19 cellular contexts compared by ENCODE assay signal in the genomic region with DNA sequence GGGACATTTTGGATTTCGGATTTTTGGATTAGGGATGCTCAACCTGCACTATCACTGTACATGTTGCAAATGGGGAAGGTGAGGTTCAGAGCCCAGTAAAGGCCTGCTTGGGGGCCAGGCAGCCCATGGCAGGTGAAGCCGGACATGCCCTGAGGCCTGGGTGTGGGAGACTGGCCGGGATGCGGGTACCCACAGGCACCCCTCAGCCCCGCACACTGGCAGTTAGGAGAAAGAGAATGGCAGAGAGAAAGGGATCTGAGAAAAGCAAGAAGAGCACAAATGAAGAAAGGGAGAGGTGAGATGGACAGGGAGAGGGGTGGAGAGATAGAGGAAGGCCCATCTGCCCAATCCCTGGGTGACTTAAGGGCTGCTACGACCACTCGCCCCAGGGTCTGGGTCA. TPM values are rescaled to one million over a fixed set of nuclear protein-coding genes. Genes with fewer than 3 reads are reported as not detected.
DNase-seq lines count a peak whose midpoint lies in the region; ATAC-seq, FAIRE-seq and TF ChIP-seq lines count a peak whose summit lies in the region.
"Had no signal": no experiment of that assay in that cellular context is flagged by ENCODE, and none has a peak within 500 bp of the region (broad histone marks: within the 10 kb centered on the region; RNA-seq: fewer than 3 reads in every experiment).

No MANE protein-coding gene starts in this region.

- intact Hi-C loops in Panc1 (cut with micrococcal nuclease; ENCODE audit: unreplicated experiment): no loop called here

- no peaks in the 10 kb centered on the region for H3K79me2 ChIP-seq in hepatocyte

- H3K9me3 ChIP-seq in A549 (no peaks in the 10 kb centered on the region), Panc1 (ENCODE audit: control insufficient read depth, insufficient read depth, low read depth, low read length) (no peaks in the 10 kb centered on the region), hepatocyte (ENCODE audit: low read depth) (no peaks in the 10 kb centered on the region), small intestine (ENCODE audit: control insufficient read depth, low read depth) (no peaks in the 10 kb centered on the region)
- H3K9me3 ChIP-seq: MG63 had no signal

- H3K27me3 ChIP-seq in Panc1 (ENCODE audit: control insufficient read depth, insufficient read depth, low read length) (no peaks in the 10 kb centered on the region), hepatocyte (no peaks in the 10 kb centered on the region), rectal smooth muscle tissue (ENCODE audit: control insufficient read depth, insufficient read depth, low read length) (no peaks in the 10 kb centered on the region), small intestine (ENCODE audit: control insufficient read depth in 2 of 2, insufficient read depth in 2 of 2, low read length in 2 of 2) (no peaks in the 10 kb centered on the region)
- H3K27me3 ChIP-seq: MG63 had no signal

- no peaks in the 10 kb centered on the region for H4K20me1 ChIP-seq in hepatocyte (ENCODE audit: insufficient read depth, poor library complexity, severe bottlenecking)

- POLR2A ChIA-PET in A549 (lab: Yijun Ruan, JAX): no interaction called here
- POLR2A ChIA-PET in Panc1 (lab: Charles Lee): no interaction called here

- H3K4me3 ChIP-seq in A549 (no peak overlapping the region), Panc1 (ENCODE audit: low read depth in 2 of 2, low read length in 2 of 2) (no peak overlapping the region), hepatocyte (no peak overlapping the region), rectal smooth muscle tissue (ENCODE audit: low read length) (no peak overlapping the region), small intestine (ENCODE audit: low read depth in 1 of 2, low read length in 2 of 2) (no peak overlapping the region)
- H3K4me3 ChIP-seq: MG63 had no signal

- no peak overlapping the region for H2AFZ ChIP-seq in hepatocyte

- no peaks in the 10 kb centered on the region for H3K9me2 ChIP-seq in hepatocyte (replicated peaks; ENCODE audit: insufficient read depth)

- no peak overlapping the region for H3K9ac ChIP-seq in rectal smooth muscle tissue (ENCODE audit: low read length)
- H3K9ac ChIP-seq: KMS-11 had no signal

- H3K4me2 ChIP-seq in A549 (peak overlapping the region; percentile 72; the same call in 2 of the 3 replicates), hepatocyte (no peak overlapping the region)

- H3K27ac ChIP-seq in A549 (peak overlapping the region; percentile 37 to 88; a peak in 5 of 6 replicates), Panc1 (ENCODE audit: low read length) (peak overlapping the region; percentile 79), hepatocyte (peak overlapping the region; percentile 83), rectal smooth muscle tissue (ENCODE audit: low read depth, low read length) (peak overlapping the region; percentile 78), small intestine (ENCODE audit: low read depth in 1 of 2, low read length in 1 of 2) (no peak overlapping the region)
- H3K27ac ChIP-seq: KMS-11 had no signal

- TF ChIP-seq RAD21 in A549 (conservative IDR thresholded peaks at IDR 0.05 in 1 of 2, IDR thresholded peaks at IDR 0.05 in 1 of 2): no peak

- ATAC-seq in A549: peak; percentile 45 to 63; a peak in 5 of 6 replicates
- ATAC-seq in Panc1: 0 out of 2 replicates have a peak, but pooled peaks have one; percentile 26
- no peak for ATAC-seq in HG03280 (IDR thresholded peaks at IDR 0.05; ENCODE audit: unreplicated experiment)

- TF ChIP-seq POLR2A in A549 (IDR thresholded peaks at IDR 0.05; ENCODE audit: low read length): no peak
- TF ChIP-seq POLR2A in GM12892 (IDR thresholded peaks at IDR 0.05; ENCODE audit: low read depth, low read length): no peak

- in situ Hi-C loops in Panc1 (cut with HindIII; ENCODE audit: low pct_unique_long_range_greater_than_20kb, low sequenced_read_pairs): no loop called here

- H3K36me3 ChIP-seq in Panc1 (ENCODE audit: control insufficient read depth, insufficient read depth, low read length) (no peaks in the 10 kb centered on the region), hepatocyte (replicated peaks; ENCODE audit: insufficient read depth, low read depth) (no peaks in the 10 kb centered on the region), rectal smooth muscle tissue (ENCODE audit: control insufficient read depth, insufficient read depth, low read length) (no peaks in the 10 kb centered on the region), small intestine (ENCODE audit: control insufficient read depth in 2 of 2, insufficient read depth in 2 of 2, low read length in 2 of 2) (no peaks in the 10 kb centered on the region)
- H3K36me3 ChIP-seq: MG63 had no signal

- no TSS peak for BruUV-seq in Panc1 (replicated peaks; lab: Mats Ljungman, UMichigan)

- FAIRE-seq in A549 (lab: Jason Lieb, UNC) (no peak), small intestine (lab: Jason Lieb, UNC) (no peak), GM12892 (lab: Jason Lieb, UNC) (no peak)
- FAIRE-seq: GM18507, GM19239 had no signal

- H3K4me1 ChIP-seq in A549: peaks cover 34% of the 10 kb centered on the region
- H3K4me1 ChIP-seq in Panc1 (ENCODE audit: control insufficient read depth, insufficient read depth, low read length): peaks cover 9% of the 10 kb centered on the region
- H3K4me1 ChIP-seq in hepatocyte (ENCODE audit: insufficient read depth): peaks cover 11% of the 10 kb centered on the region
- H3K4me1 ChIP-seq in rectal smooth muscle tissue (ENCODE audit: control insufficient read depth, insufficient read depth, low read length): peaks cover 8% of the 10 kb centered on the region
- H3K4me1 ChIP-seq in small intestine (ENCODE audit: control insufficient read depth in 2 of 2, insufficient read depth in 1 of 2, low read depth in 1 of 2, low read length in 1 of 2): no peaks in the 10 kb centered on the region

- WGBS in A549 (ENCODE audit: missing lambda C conversion rate): 95% methylated on average over 7 of the region's 7 CpGs
- WGBS in hepatocyte (ENCODE audit: low lambda C conversion rate, missing lambda C conversion rate): 98% methylated on average over 7 of the region's 7 CpGs
- WGBS in small intestine, 3 donors: 95 to 97% (median 96%) methylated on average over 7 of the region's 7 CpGs

- no peak for TF ChIP-seq CTCF in A549 (IDR thresholded peaks at IDR 0.05)
- no peak for TF ChIP-seq CTCF in Panc1 (IDR thresholded peaks at IDR 0.05)
- TF ChIP-seq CTCF in hepatocyte (IDR thresholded peaks at IDR 0.05; ENCODE audit: poor library complexity): no peak

- DNase-seq in A549 (ENCODE audit: low read depth in 1 of 2, low spot score in 1 of 2) (no peak), Panc1 (ENCODE audit: low read depth, low spot score) (no peak), hepatocyte (ENCODE audit: low spot score) (no peak), small intestine (no peak), GM12892 (ENCODE audit: insufficient read length) (no peak), NCI-H748 treated with DMSO at 0.1 percent for 48 hours (lab: John Stamatoyannopoulos, UW) (no peak)
- DNase-seq: NCI-H1105, NCI-H1694 treated with DMSO at 0.1 percent for 48 hours, NCI-H446, NCI-H774, SW 1271 had no signal

- CTCF ChIA-PET in A549 (lab: Yijun Ruan, JAX) (no interaction called here), Panc1 (lab: Charles Lee) (interaction anchor here (1.1 kb wide), 1 partner anchor 1078 kb away, joined by 4 read pairs; no protein-coding TSS in a partner anchor)

- no peak for TF ChIP-seq EP300 in A549 (IDR thresholded peaks at IDR 0.05)

TF ChIP-seq in A549, 52 proteins besides CTCF, POLR2A, EP300 and RAD21:
- TF ChIP-seq TP53 (CRISPR knock-in tag; IDR thresholded peaks at IDR 0.05) (no peak), EHF (CRISPR knock-in tag; IDR thresholded peaks at IDR 0.05) (no peak), SMC3 (IDR thresholded peaks at IDR 0.05) (no peak), CHD4 (IDR thresholded peaks at IDR 0.05; ENCODE audit: borderline replicate concordance) (no peak)
- TF ChIP-seq, protein P1, sequence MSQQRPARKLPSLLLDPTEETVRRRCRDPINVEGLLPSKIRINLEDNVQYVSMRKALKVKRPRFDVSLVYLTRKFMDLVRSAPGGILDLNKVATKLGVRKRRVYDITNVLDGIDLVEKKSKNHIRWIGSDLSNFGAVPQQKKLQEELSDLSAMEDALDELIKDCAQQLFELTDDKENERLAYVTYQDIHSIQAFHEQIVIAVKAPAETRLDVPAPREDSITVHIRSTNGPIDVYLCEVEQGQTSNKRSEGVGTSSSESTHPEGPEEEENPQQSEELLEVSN (IDR thresholded peaks at IDR 0.05; ENCODE audit: borderline replicate concordance, low read depth): no peak

RNA-seq across cellular contexts. Expression of a gene that starts 52.8 kb away (rescaled TPM):
- polyA plus RNA-seq in A549 (2011; rRNA removed) (0.47 TPM in 1 of 2 replicates, not detected in the other), A549 (2017; fragmentation: RNase III; extraction: RNeasy Plus Mini Kit Qiagen cat#74134 plus additional on column Dnase treatment) (not detected in 3 replicates), hepatocyte (not detected in 2 replicates), small intestine (10 to 100 TPM in 1 of 3 donors, 1 to 10 TPM in 1, not detected in 1; 4.6 to 11.2 TPM)
- 0.37 and 0.52 TPM in 2 replicates for polyA plus RNA-seq in A549 (2012; cell fraction: cytosol; rRNA removed)
- not detected in 2 replicates for polyA plus RNA-seq in A549 (2012; cell fraction: nucleus; rRNA removed)
- not detected in 2 replicates for polyA minus RNA-seq in A549 (2011; rRNA and poly(A)+ RNA removed)
- total RNA-seq in Panc1 (2021; ENCODE audit: unreplicated experiment) (1.1 TPM), hepatocyte (not detected in 2 replicates)
- polyA plus RNA-seq in Panc1 (2012; ENCODE audit: insufficient read length): 0.70 TPM
- not detected for polyA plus RNA-seq in GM12892 (2012; ENCODE audit: missing spikeins)
- total RNA-seq: A172 had no signal
- polyA plus RNA-seq: CD14-positive monocyte had no signal

Comparison
In these comparisons a context has a peak if more than half of its experiments do, and no peak if none do; other contexts are left out.
1. H3K27ac ChIP-seq: peak in A549 (2 of 2), Panc1 (single experiment), hepatocyte (single experiment) and rectal smooth muscle tissue (single experiment); none in small intestine (0 of 2).